ENCODE assay signal across 15 cellular contexts in genomic region chr7:73985737-73986141, GRCh38. TPM values are rescaled to one million over a fixed set of nuclear protein-coding genes. Genes with fewer than 3 reads are reported as not detected.
DNase-seq lines count a peak whose midpoint lies in the region; ATAC-seq and TF ChIP-seq lines count a peak whose summit lies in the region.
"Had no signal": no experiment of that assay in that cellular context is flagged by ENCODE, and none has a peak within 500 bp of the region (broad histone marks: within the 10 kb centered on the region; RNA-seq: fewer than 3 reads in every experiment).

No MANE protein-coding gene starts in this region.

- TF ChIP-seq EP300 in SK-N-SH (IDR thresholded peaks at IDR 0.05; ENCODE audit: borderline replicate concordance in 1 of 2, low read depth in 1 of 2, low read length in 1 of 2): no peak
- no peak for TF ChIP-seq EP300 in esophagus muscularis mucosa (IDR thresholded peaks at IDR 0.05)

- H3K9me3 ChIP-seq in SK-N-SH (no peaks in the 10 kb centered on the region), esophagus muscularis mucosa (no peaks in the 10 kb centered on the region), mucosa of descending colon (no peaks in the 10 kb centered on the region), tibial artery (no peaks in the 10 kb centered on the region), breast epithelium (no peaks in the 10 kb centered on the region)
- H3K9me3 ChIP-seq: adrenal gland, BE2C had no signal

- H3K27ac ChIP-seq in SK-N-SH (ENCODE audit: low read depth in 2 of 2, low read length in 1 of 2): no peak overlapping the region
- peak overlapping the region; percentile 76 to 86 (median 82) for H3K27ac ChIP-seq in esophagus muscularis mucosa (replicated peaks in 1 of 4)
- peak overlapping the region; percentile 50 to 54 for H3K27ac ChIP-seq in tibial artery
- no peak overlapping the region for H3K27ac ChIP-seq in breast epithelium
- H3K27ac ChIP-seq in caudate nucleus (ENCODE audit: low read depth, low read length): no peak overlapping the region

- H3K9ac ChIP-seq in SK-N-SH: no peak overlapping the region

- H3K27me3 ChIP-seq in SK-N-SH (ENCODE audit: insufficient read depth) (no peaks in the 10 kb centered on the region), esophagus muscularis mucosa (no peaks in the 10 kb centered on the region), tibial artery (no peaks in the 10 kb centered on the region), breast epithelium (no peaks in the 10 kb centered on the region)
- H3K27me3 ChIP-seq: adrenal gland had no signal

- H3K4me2 ChIP-seq in SK-N-SH: no peak overlapping the region

- CTCF ChIA-PET in SK-N-SH (lab: Yijun Ruan, JAX): interaction anchor here (1.0 to 2.4 kb wide), 4 partner anchors 10 to 41 kb away, joined by 3 to 13 read pairs (median 6); no protein-coding TSS in a partner anchor

- ATAC-seq in mucosa of descending colon (peak; percentile 11), GM18498 (IDR thresholded peaks at IDR 0.05; ENCODE audit: unreplicated experiment) (no peak)

- H3K4me1 ChIP-seq in SK-N-SH (ENCODE audit: control insufficient read depth in 1 of 2, insufficient read depth in 2 of 2, low read depth in 1 of 2, low read length in 1 of 2) (peaks cover 0 to 8% of the 10 kb centered on the region in 2 experiments; a peak in 1 of 4 replicates), esophagus muscularis mucosa (peaks cover 24 to 50% (median 48%) of the 10 kb centered on the region in 4 donors), mucosa of descending colon (ENCODE audit: low read depth) (peaks cover 9% of the 10 kb centered on the region), tibial artery (peaks cover 0 to 17% (median 10%) of the 10 kb centered on the region in 4 donors), breast epithelium (no peaks in the 10 kb centered on the region)
- H3K4me1 ChIP-seq: adrenal gland, BE2C had no signal

- H3K36me3 ChIP-seq in SK-N-SH (replicated peaks in 1 of 2; ENCODE audit: control insufficient read depth in 1 of 2, insufficient read depth in 2 of 2, low read length in 1 of 2) (no peaks in the 10 kb centered on the region), esophagus muscularis mucosa (no peaks in the 10 kb centered on the region), mucosa of descending colon (ENCODE audit: low read depth) (no peaks in the 10 kb centered on the region), tibial artery (no peaks in the 10 kb centered on the region), breast epithelium (no peaks in the 10 kb centered on the region)
- H3K36me3 ChIP-seq: adrenal gland, BE2C had no signal

- no peaks in the 10 kb centered on the region for H3F3A ChIP-seq in SK-N-SH (replicated peaks; ENCODE audit: insufficient read depth)

- TF ChIP-seq POLR2A in esophagus muscularis mucosa (IDR thresholded peaks at IDR 0.05; ENCODE audit: low read depth) (no peak), breast epithelium (IDR thresholded peaks at IDR 0.05) (no peak)

- H3K4me3 ChIP-seq in SK-N-SH (ENCODE audit: low read depth in 2 of 2, low read length in 1 of 2) (no peak overlapping the region), esophagus muscularis mucosa (peak overlapping the region in 2 of 4 donors; percentile 16 to 26), mucosa of descending colon (no peak overlapping the region), tibial artery (no peak overlapping the region), breast epithelium (no peak overlapping the region)
- H3K4me3 ChIP-seq: adrenal gland had no signal

- POLR2A ChIA-PET in SK-N-SH (lab: Yijun Ruan, JAX): no interaction called here

- no peaks in the 10 kb centered on the region for H4K20me1 ChIP-seq in SK-N-SH (ENCODE audit: insufficient read depth)

- 91% methylated on average over 12 of the region's 13 CpGs for WGBS in SK-N-SH (ENCODE audit: low lambda C conversion rate)
- 61% methylated on average over 13 of the region's 13 CpGs for WGBS in esophagus muscularis mucosa

- no peak overlapping the region for H2AFZ ChIP-seq in SK-N-SH (ENCODE audit: low read depth)

- H3K79me2 ChIP-seq in SK-N-SH (ENCODE audit: insufficient read depth): no peaks in the 10 kb centered on the region

- intact Hi-C loops in esophagus muscularis mucosa (cut with DNase I): loop anchor here (5.0 kb wide), 1 partner anchor 42 kb away; the partner anchor contains the start of gene ELN
- intact Hi-C loops in mucosa of descending colon (cut with DNase I, micrococcal nuclease): no loop called here
- intact Hi-C loops in tibial artery (cut with DNase I; ENCODE audit: low total_unique reads): no loop called here
- intact Hi-C loops in breast epithelium (cut with DNase I; ENCODE audit: low total_unique reads): no loop called here

- TF ChIP-seq RAD21 in SK-N-SH (IDR thresholded peaks at IDR 0.05; ENCODE audit: low read length): no peak; the same call in 1 of the 2 replicates

- H3K9me2 ChIP-seq in SK-N-SH: no peaks in the 10 kb centered on the region

- peak; percentile 64 for DNase-seq in SK-N-SH
- no peak for DNase-seq in esophagus muscularis mucosa (ENCODE audit: extremely low spot score)
- no peak for DNase-seq in mucosa of descending colon
- DNase-seq in tibial artery: no peak
- DNase-seq in A172 (ENCODE audit: low spot score): no peak
- no peak for DNase-seq in breast epithelium (ENCODE audit: low spot score in 2 of 2)
- DNase-seq in caudate nucleus (lab: John Stamatoyannopoulos, UW): no peak
- DNase-seq: activated CD4-positive, alpha-beta memory T cell treated with anti-CD3 and anti-CD28 coated beads, Interleukin-2, amount 10 ng/mL, durations not matched to agents 7 days and 5 days; adrenal gland; BE2C; NCI-H446 treated with DMSO at 0.1 percent for 48 hours; stimulated activated CD4-positive, alpha-beta T cell treated with anti-CD3 and anti-CD28 coated beads, Interleukin-15, amount 100 ng/mL, for 24 hours had no signal

- TF ChIP-seq CTCF in SK-N-SH (IDR thresholded peaks at IDR 0.05): no peak
- TF ChIP-seq CTCF in esophagus muscularis mucosa (IDR thresholded peaks at IDR 0.05): peak in 2 of 3 experiments; percentile 12 to 28
- TF ChIP-seq CTCF in mucosa of descending colon (IDR thresholded peaks at IDR 0.05): no peak
- no peak for TF ChIP-seq CTCF in tibial artery (IDR thresholded peaks at IDR 0.05)
- no peak for TF ChIP-seq CTCF in breast epithelium (IDR thresholded peaks at IDR 0.05)

TF ChIP-seq in SK-N-SH, 30 proteins besides CTCF, POLR2A, EP300 and RAD21:
- TF ChIP-seq TAF1 (IDR thresholded peaks at IDR 0.05; ENCODE audit: borderline replicate concordance, low read depth, low read length): no peak
- no peak for TF ChIP-seq MEF2A (IDR thresholded peaks at IDR 0.05; ENCODE audit: borderline replicate concordance, low read depth)
- TF ChIP-seq FOXM1 (IDR thresholded peaks at IDR 0.05; ENCODE audit: low read depth): no peak
- TF ChIP-seq YY1 (IDR thresholded peaks at IDR 0.05; ENCODE audit: low read depth): no peak
- no peak for TF ChIP-seq RFX5 (IDR thresholded peaks at IDR 0.05; ENCODE audit: low read length)
- TF ChIP-seq FOXJ3 (CRISPR knock-in tag; IDR thresholded peaks at IDR 0.05): no peak
- TF ChIP-seq ELF1 (IDR thresholded peaks at IDR 0.05): no peak
- TF ChIP-seq TCF12 (IDR thresholded peaks at IDR 0.05): no peak
- TF ChIP-seq JUND (IDR thresholded peaks at IDR 0.05): no peak
- no peak for TF ChIP-seq GABPA (IDR thresholded peaks at IDR 0.05; ENCODE audit: low read depth)
- no peak for TF ChIP-seq MXI1 (IDR thresholded peaks at IDR 0.05; ENCODE audit: low read depth, low read length)

RNA-seq across cellular contexts. Expression of gene ELN, which starts 42.2 kb away (rescaled TPM):
- 8.9 and 12.5 TPM in 2 replicates for polyA plus RNA-seq in SK-N-SH (2012; rRNA removed)
- polyA plus RNA-seq in SK-N-SH (2012; cell fraction: cytosol; rRNA removed): 3.6 and 6.1 TPM in 2 replicates
- 10.6 and 13.4 TPM in 2 replicates for polyA plus RNA-seq in SK-N-SH (2012; cell fraction: nucleus; rRNA removed)
- total RNA-seq in esophagus muscularis mucosa: 100 to 1,000 TPM; 337 to 646 (median 447) TPM
- total RNA-seq in mucosa of descending colon: 10 to 100 TPM in 2 of 3 donors, 1 to 10 TPM in 1; 5.0 to 43.4 (median 20.5) TPM
- 0.41 and 0.50 TPM in 2 replicates for total RNA-seq in A172 (2014; rRNA removed; shearing (Covaris generic))
- 100 to 1,000 TPM in 1 of 3 donors, 10 to 100 TPM in 2; 25.9 to 134 (median 31.8) TPM for total RNA-seq in breast epithelium
- total RNA-seq: activated CD4-positive, alpha-beta memory T cell treated with anti-CD3 and anti-CD28 coated beads, Interleukin-2, amount 10 ng/mL, durations not matched to agents 7 days and 5 days; kidney epithelial cell; OCI-LY7 had no signal

Comparison
In these comparisons a context has a peak if more than half of its experiments do, and no peak if none do; other contexts are left out.
1. H3K27ac ChIP-seq: peak in esophagus muscularis mucosa (4 of 4) and tibial artery (2 of 2); none in SK-N-SH (0 of 2), breast epithelium (0 of 2) and caudate nucleus (single experiment).
2. CTCF ChIP-seq: peak in esophagus muscularis mucosa (2 of 3); none in SK-N-SH (single experiment), mucosa of descending colon (single experiment), tibial artery (0 of 2) and breast epithelium (0 of 3).